8 cellular contexts compared by ENCODE assay signal in genomic region chr4:185425600-185426352, GRCh38. TPM values are rescaled to one million over a fixed set of nuclear protein-coding genes. Genes with fewer than 3 reads are reported as not detected.
DNase-seq lines count a peak whose midpoint lies in the region; ATAC-seq and TF ChIP-seq lines count a peak whose summit lies in the region.

Gene UFSP2 (minus strand): TSS chr4:185425964. CDS start chr4:185425868, 96 bp downstream.

- H3K27ac Mint-ChIP-seq in type B pancreatic cell, result peak within 1 kb of the TSS; percentile 96

- TF ChIP-seq CTCF in GM13977 (IDR thresholded peaks at IDR 0.05; ENCODE audit: extremely low read depth, insufficient read depth, missing control alignments) (no peak), type B pancreatic cell (conservative IDR thresholded peaks at IDR 0.05) (peak; percentile 18)

- H3K27me3 Mint-ChIP-seq in type B pancreatic cell, result no peaks in the 10 kb centered on the region

- intact Hi-C loops in T-helper 1 cell treated with Interleukin-12 subunit alpha and Interleukin-12 subunit beta and Interleukin-4 antibody, amounts not matched to agents 30 ng/mL and 1 ng/mL, for 36 hours (cut with micrococcal nuclease), result loop anchor here (1.0 to 10.0 kb wide), 11 partner anchors 29 to 1981 kb away; partner anchors contain the start of genes ANKRD37, CCDC110, CDKN2AIP and CENPU
- intact Hi-C loops in left cardiac atrium (cut with DNase I) (loop anchor here in 1 of 2 donors (5.0 to 10.0 kb wide), 2 partner anchors 42 to 169 kb away; no protein-coding TSS in a partner anchor), posterior cingulate gyrus (cut with DNase I) (loop anchor here (2.0 to 10.0 kb wide), 3 partner anchors 45 to 599 kb away; partner anchors contain the start of genes CCDC110, CFAP97 and SNX25)

- peak within 1 kb of the TSS; percentile 95 for H3K4me3 Mint-ChIP-seq in type B pancreatic cell

- peaks cover 16% of the 10 kb centered on the region for H3K4me1 Mint-ChIP-seq in type B pancreatic cell (ENCODE audit: unreplicated experiment)

- DNase-seq in GM13977 (ENCODE audit: low spot score) (peak; percentile 87), NCI-H1436 (lab: John Stamatoyannopoulos, UW) (peak; percentile 76), amniotic epithelial cell (ENCODE audit: low read depth) (peak; percentile 83), left cardiac atrium (peak; percentile 92), posterior cingulate gyrus (peak; percentile 79 to 98 (median 88)), type B pancreatic cell (ENCODE audit: extremely low spot score, unreplicated experiment) (peak; percentile 90)

- in situ Hi-C loops in GM13977 (cut with MboI; ENCODE audit: low pct_unique_long_range_greater_than_20kb, low sequenced_read_pairs, unreplicated experiment), result no loop called here

- no peaks in the 10 kb centered on the region for H3K9me3 Mint-ChIP-seq in type B pancreatic cell

- H3K36me3 Mint-ChIP-seq in type B pancreatic cell, result peaks cover 8% of the 10 kb centered on the region

- ATAC-seq in HG02840 (IDR thresholded peaks at IDR 0.05; ENCODE audit: low FRiP score, unreplicated experiment), result peak; percentile 98
- ATAC-seq in left cardiac atrium, result peak; percentile 96 to 97

RNA-seq across cellular contexts. Expression of gene UFSP2, which starts in this region (rescaled TPM):
- 16.8 and 24.0 TPM in 2 replicates for total RNA-seq in T-helper 1 cell treated with Interleukin-12 subunit alpha and Interleukin-12 subunit beta and Interleukin-4 antibody, amounts not matched to agents 30 ng/mL and 1 ng/mL, for 36 hours
- 10 to 100 TPM; 37.0 to 43.0 TPM for total RNA-seq in left cardiac atrium
- total RNA-seq in type B pancreatic cell (ENCODE audit: low replicate concordance), result 21.1 and 22.1 TPM in 2 replicates

Comparison
In these comparisons a context has a peak if more than half of its experiments do, and no peak if none do; other contexts are left out.
1. Peak in every context shown above with its lines: DNase-seq and ATAC-seq.